ENCODE assay signal across 1 cellular context in the genomic region with DNA sequence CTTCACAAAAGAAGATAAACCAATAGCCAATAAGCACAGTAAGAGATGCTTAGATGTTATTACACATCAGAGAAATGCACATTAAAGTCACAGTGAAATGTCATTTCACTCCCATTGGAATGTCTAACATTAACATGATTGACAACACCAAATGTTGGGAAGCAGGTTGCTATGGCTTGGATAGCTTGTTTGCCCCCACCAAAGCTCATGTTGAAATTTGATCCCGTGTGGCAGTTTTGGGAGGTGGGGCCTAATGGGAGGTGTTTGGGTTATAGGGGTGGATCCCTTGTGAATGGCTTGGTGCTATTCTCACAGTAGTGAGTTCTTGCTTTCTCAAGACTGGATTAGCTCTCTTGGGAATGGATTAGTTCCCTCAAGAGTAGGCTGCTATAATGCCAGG.
TF ChIP-seq lines count a peak whose summit lies in the region.

No MANE protein-coding gene starts in this region.

TF ChIP-seq in K562, 482 proteins besides CTCF, POLR2A, EP300 and RAD21 (continued from another document):
- TF ChIP-seq, protein P1, sequence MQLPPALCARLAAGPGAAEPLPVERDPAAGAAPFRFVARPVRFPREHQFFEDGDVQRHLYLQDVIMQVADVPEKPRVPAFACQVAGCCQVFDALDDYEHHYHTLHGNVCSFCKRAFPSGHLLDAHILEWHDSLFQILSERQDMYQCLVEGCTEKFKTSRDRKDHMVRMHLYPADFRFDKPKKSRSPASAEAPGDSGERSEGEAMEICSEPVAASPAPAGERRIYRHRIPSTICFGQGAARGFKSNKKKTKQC (CRISPR knock-in tag; IDR thresholded peaks at IDR 0.05): no peak
- TF ChIP-seq ZBED1 (IDR thresholded peaks at IDR 0.05) (no peak), RFX1 (IDR thresholded peaks at IDR 0.05) (peak; percentile 37), HOXB6 (CRISPR knock-in tag; IDR thresholded peaks at IDR 0.05; ENCODE audit: borderline replicate concordance) (no peak), KLF16 (IDR thresholded peaks at IDR 0.05) (no peak), ZNF507 (tag; conservative IDR thresholded peaks at IDR 0.05) (no peak), PHB (CRISPR knock-in tag; IDR thresholded peaks at IDR 0.05) (no peak), GTF2F1 (IDR thresholded peaks at IDR 0.05; ENCODE audit: low read depth, low read length) (no peak), OTX1 (CRISPR knock-in tag; IDR thresholded peaks at IDR 0.05) (no peak), FOXM1 (IDR thresholded peaks at IDR 0.05; ENCODE audit: low read depth) (no peak), FOXM1 (CRISPR knock-in tag; IDR thresholded peaks at IDR 0.05; ENCODE audit: low read depth) (no peak), EHMT2 (IDR thresholded peaks at IDR 0.05) (no peak), MEF2D (tag; conservative IDR thresholded peaks at IDR 0.05; ENCODE audit: low read depth) (no peak)
- TF ChIP-seq, protein P2, sequence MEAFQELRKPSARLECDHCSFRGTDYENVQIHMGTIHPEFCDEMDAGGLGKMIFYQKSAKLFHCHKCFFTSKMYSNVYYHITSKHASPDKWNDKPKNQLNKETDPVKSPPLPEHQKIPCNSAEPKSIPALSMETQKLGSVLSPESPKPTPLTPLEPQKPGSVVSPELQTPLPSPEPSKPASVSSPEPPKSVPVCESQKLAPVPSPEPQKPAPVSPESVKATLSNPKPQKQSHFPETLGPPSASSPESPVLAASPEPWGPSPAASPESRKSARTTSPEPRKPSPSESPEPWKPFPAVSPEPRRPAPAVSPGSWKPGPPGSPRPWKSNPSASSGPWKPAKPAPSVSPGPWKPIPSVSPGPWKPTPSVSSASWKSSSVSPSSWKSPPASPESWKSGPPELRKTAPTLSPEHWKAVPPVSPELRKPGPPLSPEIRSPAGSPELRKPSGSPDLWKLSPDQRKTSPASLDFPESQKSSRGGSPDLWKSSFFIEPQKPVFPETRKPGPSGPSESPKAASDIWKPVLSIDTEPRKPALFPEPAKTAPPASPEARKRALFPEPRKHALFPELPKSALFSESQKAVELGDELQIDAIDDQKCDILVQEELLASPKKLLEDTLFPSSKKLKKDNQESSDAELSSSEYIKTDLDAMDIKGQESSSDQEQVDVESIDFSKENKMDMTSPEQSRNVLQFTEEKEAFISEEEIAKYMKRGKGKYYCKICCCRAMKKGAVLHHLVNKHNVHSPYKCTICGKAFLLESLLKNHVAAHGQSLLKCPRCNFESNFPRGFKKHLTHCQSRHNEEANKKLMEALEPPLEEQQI (IDR thresholded peaks at IDR 0.05): no peak
- TF ChIP-seq, protein P3, sequence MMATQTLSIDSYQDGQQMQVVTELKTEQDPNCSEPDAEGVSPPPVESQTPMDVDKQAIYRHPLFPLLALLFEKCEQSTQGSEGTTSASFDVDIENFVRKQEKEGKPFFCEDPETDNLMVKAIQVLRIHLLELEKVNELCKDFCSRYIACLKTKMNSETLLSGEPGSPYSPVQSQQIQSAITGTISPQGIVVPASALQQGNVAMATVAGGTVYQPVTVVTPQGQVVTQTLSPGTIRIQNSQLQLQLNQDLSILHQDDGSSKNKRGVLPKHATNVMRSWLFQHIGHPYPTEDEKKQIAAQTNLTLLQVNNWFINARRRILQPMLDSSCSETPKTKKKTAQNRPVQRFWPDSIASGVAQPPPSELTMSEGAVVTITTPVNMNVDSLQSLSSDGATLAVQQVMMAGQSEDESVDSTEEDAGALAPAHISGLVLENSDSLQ (IDR thresholded peaks at IDR 0.05): peak; percentile 64
- TF ChIP-seq, protein P4, sequence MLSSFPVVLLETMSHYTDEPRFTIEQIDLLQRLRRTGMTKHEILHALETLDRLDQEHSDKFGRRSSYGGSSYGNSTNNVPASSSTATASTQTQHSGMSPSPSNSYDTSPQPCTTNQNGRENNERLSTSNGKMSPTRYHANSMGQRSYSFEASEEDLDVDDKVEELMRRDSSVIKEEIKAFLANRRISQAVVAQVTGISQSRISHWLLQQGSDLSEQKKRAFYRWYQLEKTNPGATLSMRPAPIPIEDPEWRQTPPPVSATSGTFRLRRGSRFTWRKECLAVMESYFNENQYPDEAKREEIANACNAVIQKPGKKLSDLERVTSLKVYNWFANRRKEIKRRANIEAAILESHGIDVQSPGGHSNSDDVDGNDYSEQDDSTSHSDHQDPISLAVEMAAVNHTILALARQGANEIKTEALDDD (IDR thresholded peaks at IDR 0.05): no peak
